In the genomic region with DNA sequence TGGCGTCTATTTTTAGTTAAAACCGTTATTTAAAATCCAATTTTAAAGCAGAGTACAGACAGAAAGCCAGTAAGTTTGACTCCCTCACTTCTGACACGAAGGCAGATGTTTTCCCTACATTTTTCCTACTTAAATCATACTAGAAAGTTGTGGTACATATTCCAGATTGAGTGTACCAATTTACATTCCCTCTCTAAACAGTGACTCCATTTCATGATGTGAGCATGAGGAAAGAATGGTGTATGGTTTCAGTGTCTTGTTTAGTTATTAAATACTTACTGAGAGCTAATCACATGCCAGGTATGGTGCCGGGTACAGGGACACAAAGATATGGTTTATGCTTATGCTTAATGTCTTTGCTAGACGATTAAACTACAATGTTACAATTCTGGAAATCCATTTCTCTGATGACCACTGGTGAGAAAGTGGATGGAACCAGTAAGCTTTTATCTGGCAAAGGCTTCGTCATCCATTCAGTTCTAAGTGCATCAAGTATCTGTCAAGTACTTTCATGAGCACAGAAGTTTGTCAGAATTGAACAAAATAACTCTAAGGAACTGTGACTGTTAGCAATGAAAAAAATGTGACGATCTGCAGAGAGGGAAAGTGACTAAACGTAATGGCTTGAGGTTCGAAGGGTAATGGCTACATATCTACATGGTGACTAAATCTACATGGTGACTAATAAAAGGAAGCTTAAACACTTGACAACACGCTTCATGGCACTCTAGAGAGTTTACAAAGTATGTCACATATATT, we compare ENCODE assay signal across 10 cellular contexts. TPM values are rescaled to one million over a fixed set of nuclear protein-coding genes. Genes with fewer than 3 reads are reported as not detected.
A peak's percentile ranks its signal among the peaks of the same experiment; 100 is the strongest.
DNase-seq lines count a peak whose midpoint lies in the region; ATAC-seq and TF ChIP-seq lines count a peak whose summit lies in the region.
"Had no signal": no experiment of that assay in that cellular context is flagged by ENCODE, and none has a peak within 500 bp of the region (broad histone marks: within the 10 kb centered on the region; RNA-seq: fewer than 3 reads in every experiment).

No MANE protein-coding gene starts in this region.

- H3K9ac ChIP-seq in HUES64 (ENCODE audit: low read depth, low read length) (no peak overlapping the region), trophoblast cell (ENCODE audit: low read length) (no peak overlapping the region)

- H3K18ac ChIP-seq in trophoblast cell (ENCODE audit: low read length), result no peak overlapping the region

- H3K36me3 Mint-ChIP-seq in chondrocyte (ENCODE audit: low read depth) (no peaks in the 10 kb centered on the region), Caco-2 (ENCODE audit: insufficient read depth, unreplicated experiment) (no peaks in the 10 kb centered on the region)
- H3K36me3 Mint-ChIP-seq: activated naive CD8-positive, alpha-beta T cell treated with anti-CD3 and anti-CD28 coated beads, Interleukin-2, amount 10 ng/mL, durations not matched to agents 7 days and 5 days had no signal

- 79% methylated on average over 9 of the region's 10 CpGs for WGBS in HUES64
- no CpG with 5 or more reads among the region's 10 CpGs for WGBS in trophoblast cell (ENCODE audit: extremely low coverage, insufficient coverage, insufficient read length)
- WGBS in aorta, 2 donors, result 22 to 23% methylated on average over 10 of the region's 10 CpGs

- POLR2A ChIA-PET in Caco-2 (lab: Charles Lee), result no interaction called here

- H3K14ac ChIP-seq in trophoblast cell (ENCODE audit: low read length), result no peak overlapping the region

- no peak overlapping the region for H2BK5ac ChIP-seq in trophoblast cell (ENCODE audit: low read depth, low read length, poor library complexity)

- CTCF ChIA-PET in Caco-2 (lab: Charles Lee), result no interaction called here

- H3K27me3 Mint-ChIP-seq in chondrocyte (ENCODE audit: low read depth) (no peaks in the 10 kb centered on the region), Caco-2 (ENCODE audit: insufficient read depth, unreplicated experiment) (no peaks in the 10 kb centered on the region)
- H3K27me3 Mint-ChIP-seq: activated naive CD8-positive, alpha-beta T cell treated with anti-CD3 and anti-CD28 coated beads, Interleukin-2, amount 10 ng/mL, durations not matched to agents 7 days and 5 days had no signal

- no peak overlapping the region for H3K23ac ChIP-seq in trophoblast cell (ENCODE audit: low read length)

- no peak overlapping the region for H2AFZ ChIP-seq in trophoblast cell (ENCODE audit: insufficient read depth, low read length, poor library complexity)

- no peak overlapping the region for H2BK120ac ChIP-seq in trophoblast cell (ENCODE audit: insufficient read depth, low read length, poor library complexity)

- H3K36me3 ChIP-seq in HUES64 (ENCODE audit: insufficient read depth, low read length) (no peaks in the 10 kb centered on the region), trophoblast cell (ENCODE audit: control insufficient read depth in 1 of 2, insufficient read depth in 2 of 2, low read length in 2 of 2) (no peaks in the 10 kb centered on the region), aorta (ENCODE audit: control insufficient read depth in 1 of 2, insufficient read depth in 2 of 2, low read length in 1 of 2) (no peaks in the 10 kb centered on the region), Caco-2 (ENCODE audit: control insufficient read depth, insufficient read depth, low read length) (no peaks in the 10 kb centered on the region; the same call in 1 of the 2 replicates)

- peaks cover 7% of the 10 kb centered on the region for H3K79me1 ChIP-seq in trophoblast cell (ENCODE audit: low read length)

- TF ChIP-seq CTCF in chondrocyte (IDR thresholded peaks at IDR 0.05) (no peak), Caco-2 (IDR thresholded peaks at IDR 0.05; ENCODE audit: insufficient read depth in 1 of 2, low read depth in 1 of 2, low read length in 1 of 2, severe bottlenecking in 1 of 2, unreplicated experiment in 1 of 2) (no peak)

- no peak overlapping the region for H4K12ac ChIP-seq in trophoblast cell (ENCODE audit: low read depth, low read length)

- H3K9me3 Mint-ChIP-seq in chondrocyte (ENCODE audit: low read depth) (no peaks in the 10 kb centered on the region), Caco-2 (ENCODE audit: unreplicated experiment) (no peaks in the 10 kb centered on the region)
- H3K9me3 Mint-ChIP-seq: activated naive CD8-positive, alpha-beta T cell treated with anti-CD3 and anti-CD28 coated beads, Interleukin-2, amount 10 ng/mL, durations not matched to agents 7 days and 5 days had no signal

- H3K4me1 ChIP-seq in HUES64 (ENCODE audit: insufficient read depth, low read length) (peaks cover 75% of the 10 kb centered on the region), trophoblast cell (ENCODE audit: control insufficient read depth in 1 of 2, insufficient read depth in 2 of 2, low read length in 2 of 2) (peaks cover 7 to 20% of the 10 kb centered on the region in 2 experiments), aorta (ENCODE audit: control insufficient read depth in 1 of 2, insufficient read depth in 2 of 2, low read length in 2 of 2) (peaks cover 7 to 13% of the 10 kb centered on the region in 2 donors), Caco-2 (peaks cover 19% of the 10 kb centered on the region)

- H3K79me2 ChIP-seq in trophoblast cell (ENCODE audit: control insufficient read depth, insufficient read depth, low read length, poor library complexity), result peaks cover 4% of the 10 kb centered on the region

- BruUV-seq in Caco-2 (replicated peaks; lab: Mats Ljungman, UMichigan), result no TSS peak

- H3K4me3 ChIP-seq in HUES64 (ENCODE audit: low read length) (no peak overlapping the region), trophoblast cell (ENCODE audit: low read depth, low read length) (no peak overlapping the region), aorta (ENCODE audit: low read length in 2 of 2) (peak overlapping the region in 1 of 2 donors; percentile 26), Caco-2 (ENCODE audit: low read depth, low read length) (no peak overlapping the region)

- H3K9me3 ChIP-seq in HUES64 (ENCODE audit: insufficient read depth, low read depth, low read length) (no peaks in the 10 kb centered on the region), trophoblast cell (ENCODE audit: insufficient read depth, low read depth, low read length) (no peaks in the 10 kb centered on the region), aorta (ENCODE audit: control insufficient read depth, low read length) (no peaks in the 10 kb centered on the region), Caco-2 (no peaks in the 10 kb centered on the region)

- H3K4ac ChIP-seq in trophoblast cell (ENCODE audit: low read depth, low read length), result peak overlapping the region; percentile 14

- H3K4me3 Mint-ChIP-seq in chondrocyte (ENCODE audit: unreplicated experiment), result peak overlapping the region; percentile 28
- H3K4me3 Mint-ChIP-seq in Caco-2 (ENCODE audit: unreplicated experiment), result no peak overlapping the region
- H3K4me3 Mint-ChIP-seq: activated naive CD8-positive, alpha-beta T cell treated with anti-CD3 and anti-CD28 coated beads, Interleukin-2, amount 10 ng/mL, durations not matched to agents 7 days and 5 days had no signal

- no peak overlapping the region for H4K8ac ChIP-seq in trophoblast cell (ENCODE audit: low read depth, low read length)

- intact Hi-C loops in aorta (cut with DNase I), result no loop called here
- intact Hi-C loops in Caco-2 (cut with micrococcal nuclease; ENCODE audit: unreplicated experiment), result no loop called here

- DNase-seq in DMS79 (lab: John Stamatoyannopoulos, UW), result peak; percentile 10
- no peak for DNase-seq in chondrocyte (ENCODE audit: low spot score)
- peak; percentile 41 to 89 for DNase-seq in trophoblast cell
- DNase-seq in NCI-H2227 treated with DMSO at 0.1 percent for 48 hours (lab: John Stamatoyannopoulos, UW), result no peak
- no peak for DNase-seq in aorta
- DNase-seq in activated CD4-positive, alpha-beta T cell treated with anti-CD3 and anti-CD28 coated beads, Interleukin-2, amount 50 U/mL, for 4 hours, result no peak
- no peak for DNase-seq in Caco-2
- DNase-seq: activated naive CD8-positive, alpha-beta T cell treated with anti-CD3 and anti-CD28 coated beads, Interleukin-2, amount 10 ng/mL, durations not matched to agents 7 days and 5 days; NCI-H1092 treated with DMSO at 0.1 percent for 48 hours had no signal

- H3K27ac ChIP-seq in HUES64 (ENCODE audit: low read depth, low read length), result peak overlapping the region; percentile 39
- H3K27ac ChIP-seq in trophoblast cell (ENCODE audit: low read depth, low read length), result peak overlapping the region; percentile 79
- H3K27ac ChIP-seq in aorta (ENCODE audit: low read depth in 1 of 2, low read length in 2 of 2), result peak overlapping the region in 1 of 2 donors; percentile 33

- no peak overlapping the region for H2BK12ac ChIP-seq in trophoblast cell (ENCODE audit: low read length)

- no peaks in the 10 kb centered on the region for H3K27me3 ChIP-seq in HUES64 (ENCODE audit: insufficient read depth, low read length)
- H3K27me3 ChIP-seq in trophoblast cell (ENCODE audit: insufficient read depth, low read length), result no peaks in the 10 kb centered on the region
- H3K27me3 ChIP-seq in aorta (ENCODE audit: control insufficient read depth in 1 of 2, insufficient read depth in 2 of 2, low read length in 1 of 2), result no peaks in the 10 kb centered on the region
- no peaks in the 10 kb centered on the region for H3K27me3 ChIP-seq in Caco-2 (replicated peaks; ENCODE audit: control insufficient read depth, insufficient read depth, low read length)

- H2AK5ac ChIP-seq in trophoblast cell (ENCODE audit: low read length), result no peak overlapping the region

- H3K4me1 Mint-ChIP-seq in chondrocyte (ENCODE audit: low read depth), result peaks cover 77% of the 10 kb centered on the region
- H3K4me1 Mint-ChIP-seq in Caco-2 (ENCODE audit: low read depth, unreplicated experiment), result peaks cover 32% of the 10 kb centered on the region

- ATAC-seq in aorta (ENCODE audit: low FRiP score), result no peak

- no peak overlapping the region for H4K91ac ChIP-seq in trophoblast cell (ENCODE audit: low read depth, low read length)

- H3K27ac Mint-ChIP-seq in chondrocyte (ENCODE audit: unreplicated experiment), result peak overlapping the region; percentile 86
- no peak overlapping the region for H3K27ac Mint-ChIP-seq in Caco-2 (ENCODE audit: unreplicated experiment)
- H3K27ac Mint-ChIP-seq: activated naive CD8-positive, alpha-beta T cell treated with anti-CD3 and anti-CD28 coated beads, Interleukin-2, amount 10 ng/mL, durations not matched to agents 7 days and 5 days had no signal

- H3K4me2 ChIP-seq in trophoblast cell (ENCODE audit: low read length), result no peak overlapping the region

RNA-seq across cellular contexts. Expression of a gene that starts 25.7 kb away (rescaled TPM):
- polyA plus RNA-seq in HUES64 (2013, experiment 1 of 2), result 31.3 TPM
- 32.0 TPM for polyA plus RNA-seq in HUES64 (2013, experiment 2 of 2)
- total RNA-seq in chondrocyte (30.9 to 42.9 TPM (median 35.3 TPM) in 3 replicates), aorta (10 to 100 TPM; 42.1 to 50.8 TPM), Caco-2 (2022) (46.1 and 50.7 TPM in 2 replicates)
- 24.7 and 24.8 TPM in 2 replicates for polyA plus RNA-seq in trophoblast cell (2013)
- 10 to 100 TPM; 13.9 to 23.6 TPM for polyA plus RNA-seq in aorta

Comparison
In these comparisons a context has a peak if more than half of its experiments do, and no peak if none do; other contexts are left out.
1. DNase-seq: peak in DMS79 (single experiment) and trophoblast cell (2 of 2); none in chondrocyte (single experiment), NCI-H2227 treated with DMSO at 0.1 percent for 48 hours (single experiment), aorta (0 of 2), activated CD4-positive, alpha-beta T cell treated with anti-CD3 and anti-CD28 coated beads, Interleukin-2, amount 50 U/mL, for 4 hours (0 of 2) and Caco-2 (0 of 2).